Comparison of ENCODE assay signal across 22 cellular contexts in the genomic region with DNA sequence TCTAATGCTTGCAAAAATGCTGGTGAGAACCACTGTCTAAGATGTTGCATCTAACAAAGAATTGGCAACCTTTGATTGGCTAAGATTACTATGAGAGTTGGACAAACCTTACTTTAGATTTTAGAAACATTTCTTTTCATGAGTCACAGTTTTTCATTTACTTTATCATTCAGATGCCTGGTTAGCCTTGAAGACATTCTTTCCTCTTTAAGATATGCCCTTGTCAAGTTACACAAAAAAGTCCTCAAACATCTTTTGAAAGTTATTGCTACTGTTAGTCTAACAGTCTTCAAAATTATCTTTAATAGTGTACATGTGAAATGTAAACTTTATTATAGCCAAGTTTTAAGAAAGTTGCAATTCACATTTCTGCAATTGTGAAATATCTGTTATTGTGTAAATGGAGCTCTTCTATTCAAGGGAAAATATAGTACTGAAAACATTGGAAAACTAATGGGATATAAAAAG.
A peak's percentile ranks its signal among the peaks of the same experiment; 100 is the strongest.
DNase-seq lines count a peak whose midpoint lies in the region; ATAC-seq and TF ChIP-seq lines count a peak whose summit lies in the region.
"Had no signal": no experiment of that assay in that cellular context is flagged by ENCODE, and none has a peak within 500 bp of the region (broad histone marks: within the 10 kb centered on the region; RNA-seq: fewer than 3 reads in every experiment).

No MANE protein-coding gene starts in this region.

- TF ChIP-seq CTCF in coronary artery (IDR thresholded peaks at IDR 0.05) = no peak
- TF ChIP-seq CTCF in osteoblast (IDR thresholded peaks at IDR 0.05; ENCODE audit: extremely low read depth, low read depth, low read length) = no peak
- no peak for TF ChIP-seq CTCF in uterus (IDR thresholded peaks at IDR 0.05)

- H3K27me3 ChIP-seq in osteoblast (ENCODE audit: insufficient read depth, low read length) = no peaks in the 10 kb centered on the region
- no peaks in the 10 kb centered on the region for H3K27me3 ChIP-seq in uterus
- H3K27me3 ChIP-seq: esophagus muscularis mucosa, heart left ventricle, tibial nerve had no signal

- peaks cover 18% of the 10 kb centered on the region for H3K4me1 ChIP-seq in osteoblast (ENCODE audit: insufficient read depth, low read length)
- no peaks in the 10 kb centered on the region for H3K4me1 ChIP-seq in uterus
- H3K4me1 ChIP-seq: tibial nerve had no signal

- H3K36me3 ChIP-seq in osteoblast (ENCODE audit: insufficient read depth, low read length) = no peaks in the 10 kb centered on the region
- no peaks in the 10 kb centered on the region for H3K36me3 ChIP-seq in uterus
- H3K36me3 ChIP-seq: esophagus muscularis mucosa, heart left ventricle, tibial nerve had no signal

- no peak for TF ChIP-seq POLR2A in uterus (IDR thresholded peaks at IDR 0.05)

- no peaks in the 10 kb centered on the region for H3K9me3 ChIP-seq in osteoblast (ENCODE audit: low read depth, low read length)
- H3K9me3 ChIP-seq in uterus = no peaks in the 10 kb centered on the region
- H3K9me3 ChIP-seq: esophagus muscularis mucosa, heart left ventricle, psoas muscle, tibial nerve had no signal

- H3K4me2 ChIP-seq in osteoblast (ENCODE audit: insufficient read depth, low read length) = no peak overlapping the region
- H3K4me2 ChIP-seq: KMS-11 had no signal

- ATAC-seq in GM19463 (IDR thresholded peaks at IDR 0.05; ENCODE audit: unreplicated experiment) (no peak), HG02981 (IDR thresholded peaks at IDR 0.05; ENCODE audit: unreplicated experiment) (no peak)
- ATAC-seq: heart left ventricle, psoas muscle had no signal

- no peaks in the 10 kb centered on the region for H3K79me2 ChIP-seq in osteoblast (ENCODE audit: insufficient read depth, low read length)

- no peaks in the 10 kb centered on the region for H4K20me1 ChIP-seq in osteoblast (ENCODE audit: insufficient read depth, low read length)

- H3K27ac ChIP-seq in coronary artery (peak overlapping the region; percentile 3 to 42), osteoblast (ENCODE audit: low read depth, low read length) (peak overlapping the region; percentile 45), uterus (no peak overlapping the region)
- H3K27ac ChIP-seq: heart left ventricle, KMS-11, psoas muscle, RWPE1, tibial nerve had no signal

- H3K4me3 ChIP-seq in coronary artery (no peak overlapping the region), osteoblast (ENCODE audit: insufficient read depth, low read length) (no peak overlapping the region), uterus (no peak overlapping the region)
- H3K4me3 ChIP-seq: esophagus muscularis mucosa, heart left ventricle, psoas muscle, tibial nerve had no signal

- DNase-seq in EH (ENCODE audit: low read depth) = peak; percentile 77
- DNase-seq in M059J (ENCODE audit: low read depth) = peak; percentile 4
- no peak for DNase-seq in coronary artery (ENCODE audit: low spot score)
- no peak for DNase-seq in osteoblast (ENCODE audit: insufficient read length, low spot score, missing footprints)
- no peak for DNase-seq in uterus
- DNase-seq in SHP77 treated with DMSO at 0.1 percent for 48 hours (lab: John Stamatoyannopoulos, UW) = no peak
- DNase-seq: activated B cell treated with CpG ODN at 0.5 μM for 24 hours; activated CD4-positive, alpha-beta T cell treated with anti-CD3 and anti-CD28 coated beads, Interleukin-2, amount 50 U/mL, for 48 hours; activated gamma-delta T cell; effector CD8-positive, alpha-beta T cell; heart left ventricle; NCI-H2029 treated with DMSO at 0.1 percent for 48 hours; NCI-H524; psoas muscle; small intestine; stimulated activated CD4-positive, alpha-beta T cell treated with anti-CD3 and anti-CD28 coated beads, Interleukin-4, amount 100 ng/mL, for 1 hour had no signal

- no peak overlapping the region for H2AFZ ChIP-seq in osteoblast (ENCODE audit: low read length)

- intact Hi-C loops in uterus (cut with DNase I; ENCODE audit: low total_unique reads) = no loop called here

Comparison
In these comparisons a context has a peak if more than half of its experiments do, and no peak if none do; other contexts are left out.
1. DNase-seq: peak in EH (single experiment) and M059J (single experiment); none in coronary artery (single experiment), osteoblast (single experiment), uterus (0 of 2) and SHP77 treated with DMSO at 0.1 percent for 48 hours (single experiment).
2. H3K27ac ChIP-seq: peak in coronary artery (2 of 2) and osteoblast (single experiment); none in uterus (0 of 2).